ENCODE assay signal across 1 cellular context in genomic region chr1:45584351-45585109, GRCh38.
A peak's percentile ranks its signal among the peaks of the same experiment; 100 is the strongest.
TF ChIP-seq lines count a peak whose summit lies in the region.

No MANE protein-coding gene starts in this region.

TF ChIP-seq in K562, 482 proteins besides CTCF, POLR2A, EP300 and RAD21 (continued from another document and continues in another):
- TF ChIP-seq CLOCK (CRISPR knock-in tag; IDR thresholded peaks at IDR 0.05; ENCODE audit: borderline replicate concordance) (no peak), BHLHE40 (IDR thresholded peaks at IDR 0.05; ENCODE audit: low read length) (no peak; the same call in none of the 2 replicates), BRF1 (IDR thresholded peaks at IDR 0.05; ENCODE audit: borderline replicate concordance, extremely low read depth, insufficient read length) (no peak), HNRNPLL (IDR thresholded peaks at IDR 0.05; ENCODE audit: low read depth, low read length, poor library complexity, severe bottlenecking) (peak; percentile 6), ZNF282 (CRISPR knock-in tag; IDR thresholded peaks at IDR 0.05) (no peak), POLR2B (IDR thresholded peaks at IDR 0.05; ENCODE audit: low read depth, partially characterized antibody) (peak; percentile 25), MCM3 (IDR thresholded peaks at IDR 0.05) (no peak), ZNF274 (IDR thresholded peaks at IDR 0.05; ENCODE audit: borderline replicate concordance, low read depth, low read length) (no peak), RBM15 (IDR thresholded peaks at IDR 0.05; ENCODE audit: insufficient read depth, low read length) (no peak), NBN (IDR thresholded peaks at IDR 0.05; ENCODE audit: low read depth) (0 out of 2 replicates have a peak, but pooled peaks have one; percentile 9), HDAC8 (tag; IDR thresholded peaks at IDR 0.05) (no peak), BRD9 (IDR thresholded peaks at IDR 0.05; ENCODE audit: low read depth, partially characterized antibody) (no peak), HMG20A (CRISPR knock-in tag; conservative IDR thresholded peaks at IDR 0.05) (no peak), ZNF79 (CRISPR knock-in tag; IDR thresholded peaks at IDR 0.05; ENCODE audit: low read depth) (no peak), HNRNPH1 (optimal IDR thresholded peaks at IDR 0.05; ENCODE audit: low read depth, low read length) (no peak), ZNF318 (IDR thresholded peaks at IDR 0.05; ENCODE audit: borderline replicate concordance in 1 of 2, low read depth in 1 of 2) (no peak), NCOA2 (IDR thresholded peaks at IDR 0.05; ENCODE audit: partially characterized antibody in 2 of 2) (no peak), POLR2AphosphoS2 (IDR thresholded peaks at IDR 0.05; ENCODE audit: low read length) (no peak), RBM17 (IDR thresholded peaks at IDR 0.05; ENCODE audit: borderline replicate concordance, low read depth, low read length) (no peak), ZNF583 (CRISPR knock-in tag; IDR thresholded peaks at IDR 0.05) (no peak; the same call in 1 of the 2 replicates), FOXP4 (CRISPR knock-in tag; IDR thresholded peaks at IDR 0.05; ENCODE audit: borderline replicate concordance) (peak; percentile 89), POLR2G (IDR thresholded peaks at IDR 0.05; ENCODE audit: low read depth, low read length) (peak; percentile 97), HBP1 (CRISPR knock-in tag; IDR thresholded peaks at IDR 0.05) (peak; percentile 68; the same call in 1 of the 2 replicates), ZNF23 (CRISPR knock-in tag; IDR thresholded peaks at IDR 0.05) (no peak), STAT6 (CRISPR knock-in tag; IDR thresholded peaks at IDR 0.05) (no peak), ZEB2 (IDR thresholded peaks at IDR 0.05) (no peak), AFF1 (IDR thresholded peaks at IDR 0.05; ENCODE audit: low read depth in 1 of 2, partially characterized antibody in 2 of 2) (peak in 1 of 2 experiments; percentile 35), CEBPZ (IDR thresholded peaks at IDR 0.05; ENCODE audit: borderline replicate concordance, low read depth, low read length) (no peak), NR1H2 (CRISPR knock-in tag; IDR thresholded peaks at IDR 0.05) (no peak)
